Comparison of ENCODE assay signal across 9 cellular contexts in genomic region chr2:106095478-106096392, GRCh38.
DNase-seq lines count a peak whose midpoint lies in the region; ATAC-seq lines count a peak whose summit lies in the region.
"Had no signal": no experiment of that assay in that cellular context is flagged by ENCODE, and none has a peak within 500 bp of the region (broad histone marks: within the 10 kb centered on the region; RNA-seq: fewer than 3 reads in every experiment).

No MANE protein-coding gene starts in this region.

- H3K27ac Mint-ChIP-seq in naive B cell: peak overlapping the region; percentile 20 to 89 (median 56)
- peak overlapping the region; percentile 80 for H3K27ac Mint-ChIP-seq in stimulated activated naive CD8-positive, alpha-beta T cell treated with anti-CD3 and anti-CD28 coated beads, Interleukin-15, Interleukin-2, amounts not matched to agents 100 ng/mL and 50 ng/mL, for 24 hours

- DNase-seq in T-helper 9 cell (peak; percentile 72), activated gamma-delta T cell (lab: John Stamatoyannopoulos, UW) (peak; percentile 54), naive B cell (peak; percentile 74), MG63 (no peak)
- DNase-seq: psoas muscle had no signal

- H3K36me3 ChIP-seq in MG63: no peaks in the 10 kb centered on the region; the same call in none of the 2 replicates

- H3K27me3 Mint-ChIP-seq in naive B cell: no peaks in the 10 kb centered on the region
- no peaks in the 10 kb centered on the region for H3K27me3 Mint-ChIP-seq in stimulated activated naive CD8-positive, alpha-beta T cell treated with anti-CD3 and anti-CD28 coated beads, Interleukin-15, Interleukin-2, amounts not matched to agents 100 ng/mL and 50 ng/mL, for 24 hours

- peaks cover 43 to 50% of the 10 kb centered on the region in 2 donors for H3K36me3 Mint-ChIP-seq in naive B cell
- H3K36me3 Mint-ChIP-seq in stimulated activated naive CD8-positive, alpha-beta T cell treated with anti-CD3 and anti-CD28 coated beads, Interleukin-15, Interleukin-2, amounts not matched to agents 100 ng/mL and 50 ng/mL, for 24 hours (ENCODE audit: low read depth): peaks cover 60% of the 10 kb centered on the region

- no peaks in the 10 kb centered on the region for H3K9me3 Mint-ChIP-seq in naive B cell
- no peaks in the 10 kb centered on the region for H3K9me3 Mint-ChIP-seq in stimulated activated naive CD8-positive, alpha-beta T cell treated with anti-CD3 and anti-CD28 coated beads, Interleukin-15, Interleukin-2, amounts not matched to agents 100 ng/mL and 50 ng/mL, for 24 hours

- H3K4me1 Mint-ChIP-seq in naive B cell: peaks cover 14 to 37% (median 31%) of the 10 kb centered on the region in 3 donors
- H3K4me1 Mint-ChIP-seq in stimulated activated naive CD8-positive, alpha-beta T cell treated with anti-CD3 and anti-CD28 coated beads, Interleukin-15, Interleukin-2, amounts not matched to agents 100 ng/mL and 50 ng/mL, for 24 hours (ENCODE audit: low read depth): peaks cover 45% of the 10 kb centered on the region

- no peaks in the 10 kb centered on the region for H3K27me3 ChIP-seq in MG63

- peak; percentile 98 to 99 for ATAC-seq in naive B cell (ENCODE audit: low read depth in 2 of 2)
- no peak for ATAC-seq in GM19467 (IDR thresholded peaks at IDR 0.05; ENCODE audit: unreplicated experiment)
- no peak for ATAC-seq in HG03175 (IDR thresholded peaks at IDR 0.05; ENCODE audit: unreplicated experiment)
- no peak for ATAC-seq in HG02588 (IDR thresholded peaks at IDR 0.05; ENCODE audit: unreplicated experiment)
- ATAC-seq: psoas muscle had no signal

- peak overlapping the region; percentile 29 to 93 (median 70) for H3K4me3 Mint-ChIP-seq in naive B cell
- peak overlapping the region; percentile 61 for H3K4me3 Mint-ChIP-seq in stimulated activated naive CD8-positive, alpha-beta T cell treated with anti-CD3 and anti-CD28 coated beads, Interleukin-15, Interleukin-2, amounts not matched to agents 100 ng/mL and 50 ng/mL, for 24 hours

- H3K9me3 ChIP-seq in MG63: no peaks in the 10 kb centered on the region
- H3K9me3 ChIP-seq: psoas muscle had no signal

- no peak overlapping the region for H3K4me3 ChIP-seq in MG63
- H3K4me3 ChIP-seq: psoas muscle had no signal

Comparison
In these comparisons a context has a peak if more than half of its experiments do, and no peak if none do; other contexts are left out.
1. ATAC-seq: peak in naive B cell (2 of 2); none in GM19467 (single experiment), HG03175 (single experiment) and HG02588 (single experiment).